Comparison of ENCODE assay signal across 11 cellular contexts in genomic region chr11:128022007-128022368, GRCh38.
DNase-seq lines count a peak whose midpoint lies in the region; ATAC-seq and TF ChIP-seq lines count a peak whose summit lies in the region.
"Had no signal": no experiment of that assay in that cellular context is flagged by ENCODE, and none has a peak within 500 bp of the region (broad histone marks: within the 10 kb centered on the region; RNA-seq: fewer than 3 reads in every experiment).

No MANE protein-coding gene starts in this region.

- no peak overlapping the region for H3K56ac ChIP-seq in H9 (ENCODE audit: insufficient read length, low read depth, low read length)

- no peaks in the 10 kb centered on the region for H3K79me1 ChIP-seq in H9 (ENCODE audit: insufficient read depth, low read depth, low read length, poor library complexity, severe bottlenecking)

- H3K27ac Mint-ChIP-seq in H9 = no peak overlapping the region; a peak in 1 of 7 replicates
- H3K27ac Mint-ChIP-seq: activated T-helper 2 cell treated with anti-CD3 and anti-CD28 coated beads, Interferon-gamma antibody, Interleukin-2, Interleukin-4, amounts not matched to agents 10 μg/mL and 5 μg/mL and 100 μg/mL, durations not matched to agents 14 hours and 24 hours and 36 hours had no signal

- H3K79me2 ChIP-seq in H9 (ENCODE audit: insufficient read depth, low read length) = no peaks in the 10 kb centered on the region
- H3K79me2 ChIP-seq in SK-N-SH (ENCODE audit: insufficient read depth) = no peaks in the 10 kb centered on the region

- TF ChIP-seq RAD21 in SK-N-SH (IDR thresholded peaks at IDR 0.05; ENCODE audit: low read length) = no peak

- no peak overlapping the region for H3K23ac ChIP-seq in H9 (ENCODE audit: insufficient read length, low read depth, low read length)

- no peak overlapping the region for H3K4ac ChIP-seq in H9 (ENCODE audit: low read depth, low read length)

- H3K4me3 ChIP-seq in SK-N-SH (ENCODE audit: low read depth in 2 of 2, low read length in 1 of 2) = no peak overlapping the region
- H3K4me3 ChIP-seq in right cardiac atrium (ENCODE audit: low read length) = no peak overlapping the region
- no peak overlapping the region for H3K4me3 ChIP-seq in Peyer's patch

- H4K91ac ChIP-seq in H9 (ENCODE audit: insufficient read length, low read depth, low read length) = no peak overlapping the region

- CTCF ChIA-PET in SK-N-SH (lab: Yijun Ruan, JAX) = interaction anchor here (0.6 to 5.3 kb wide), 15 partner anchors 9 to 1591 kb away, joined by 3 to 70 read pairs (median 3); no protein-coding TSS in a partner anchor

- no peak overlapping the region for H2BK15ac ChIP-seq in H9 (ENCODE audit: low read depth, low read length)

- ATAC-seq in GM18505 (IDR thresholded peaks at IDR 0.05; ENCODE audit: unreplicated experiment) (peak; percentile 83), HG03039 (IDR thresholded peaks at IDR 0.05; ENCODE audit: unreplicated experiment) (no peak), right cardiac atrium (no peak)

- H2BK12ac ChIP-seq in H9 (ENCODE audit: insufficient read length, low read depth, low read length) = no peak overlapping the region

- TF ChIP-seq CTCF in H9 (conservative IDR thresholded peaks at IDR 0.05) = 0 out of 3 replicates have a peak, but pooled peaks have one; percentile 6
- 0 out of 2 replicates have a peak, but pooled peaks have one; percentile 14 for TF ChIP-seq CTCF in SK-N-SH (IDR thresholded peaks at IDR 0.05)
- TF ChIP-seq CTCF in Peyer's patch (IDR thresholded peaks at IDR 0.05) = no peak

- H3K9me3 ChIP-seq in H9 (ENCODE audit: control insufficient read depth, low read depth, low read length) = no peaks in the 10 kb centered on the region
- no peaks in the 10 kb centered on the region for H3K9me3 ChIP-seq in SK-N-SH
- no peaks in the 10 kb centered on the region for H3K9me3 ChIP-seq in right cardiac atrium (ENCODE audit: control insufficient read depth, low read length)
- H3K9me3 ChIP-seq in Peyer's patch = no peaks in the 10 kb centered on the region

- TF ChIP-seq POLR2A in GM18505 (IDR thresholded peaks at IDR 0.05; ENCODE audit: borderline replicate concordance, extremely low read depth, insufficient read depth, insufficient read length) (no peak), Peyer's patch (IDR thresholded peaks at IDR 0.05) (no peak)

- H3K27ac ChIP-seq in H9 (ENCODE audit: insufficient read length, low read depth, low read length) = no peak overlapping the region
- peak overlapping the region in 1 of 2 experiments; percentile 20; a peak in 1 of 4 replicates for H3K27ac ChIP-seq in SK-N-SH (ENCODE audit: low read depth in 2 of 2, low read length in 1 of 2)
- H3K27ac ChIP-seq in right cardiac atrium (ENCODE audit: low read length) = no peak overlapping the region
- no peak overlapping the region for H3K27ac ChIP-seq in Peyer's patch

- H3K9ac ChIP-seq in H9 (ENCODE audit: extremely low read depth, insufficient read length, low read length) (no peak overlapping the region), SK-N-SH (no peak overlapping the region)

- H3K4me2 ChIP-seq in H9 (ENCODE audit: insufficient read depth, insufficient read length, low read length) (no peak overlapping the region), SK-N-SH (no peak overlapping the region)

- H3K9me3 Mint-ChIP-seq in H9 = no peaks in the 10 kb centered on the region
- H3K9me3 Mint-ChIP-seq: activated T-helper 2 cell treated with anti-CD3 and anti-CD28 coated beads, Interferon-gamma antibody, Interleukin-2, Interleukin-4, amounts not matched to agents 10 μg/mL and 5 μg/mL and 100 μg/mL, durations not matched to agents 14 hours and 24 hours and 36 hours had no signal

- H3K4me1 ChIP-seq in H9 (ENCODE audit: insufficient read depth, low read length) = no peaks in the 10 kb centered on the region
- peaks cover 2 to 10% of the 10 kb centered on the region in 2 experiments; a peak in 2 of 4 replicates for H3K4me1 ChIP-seq in SK-N-SH (ENCODE audit: control insufficient read depth in 1 of 2, insufficient read depth in 2 of 2, low read depth in 1 of 2, low read length in 1 of 2)
- H3K4me1 ChIP-seq in right cardiac atrium (ENCODE audit: control insufficient read depth, insufficient read depth, low read length) = no peaks in the 10 kb centered on the region
- H3K4me1 ChIP-seq in Peyer's patch = no peaks in the 10 kb centered on the region

- H2BK20ac ChIP-seq in H9 (ENCODE audit: low read depth, low read length, poor library complexity, severe bottlenecking) = no peak overlapping the region

- H3T11ph ChIP-seq in H9 (ENCODE audit: low read length) = no peak overlapping the region

- intact Hi-C loops in right cardiac atrium (cut with DNase I) = no loop called here

- no peak overlapping the region for H3K4me3 Mint-ChIP-seq in H9

- H2BK5ac ChIP-seq in H9 (ENCODE audit: insufficient read length, low read length) = no peak overlapping the region

- no peaks in the 10 kb centered on the region for H3K4me1 Mint-ChIP-seq in H9

- H3K18ac ChIP-seq in H9 (ENCODE audit: insufficient read length, low read depth, low read length) = no peak overlapping the region

- no peak overlapping the region for H3K14ac ChIP-seq in H9 (ENCODE audit: insufficient read depth, low read length)

- H4K8ac ChIP-seq in H9 (replicated peaks; ENCODE audit: insufficient read length, low read depth, low read length) = no peak overlapping the region

- no peaks in the 10 kb centered on the region for H3K23me2 ChIP-seq in H9 (ENCODE audit: insufficient read length, low read depth, low read length, poor library complexity, severe bottlenecking)

- POLR2A ChIA-PET in SK-N-SH (lab: Yijun Ruan, JAX) = no interaction called here

- no peaks in the 10 kb centered on the region for H3K9me2 ChIP-seq in SK-N-SH

- H3K36me3 ChIP-seq in SK-N-SH (replicated peaks in 1 of 2; ENCODE audit: control insufficient read depth in 1 of 2, insufficient read depth in 2 of 2, low read length in 1 of 2) = no peaks in the 10 kb centered on the region
- H3K36me3 ChIP-seq in Peyer's patch = no peaks in the 10 kb centered on the region

- H3K27me3 Mint-ChIP-seq in H9 (ENCODE audit: low read depth) = no peaks in the 10 kb centered on the region; the same call in 1 of the 2 replicates

- H4K20me1 ChIP-seq in H9 (ENCODE audit: control insufficient read depth, insufficient read depth, insufficient read length) (no peaks in the 10 kb centered on the region), SK-N-SH (ENCODE audit: insufficient read depth) (no peaks in the 10 kb centered on the region)

- no CpG with 5 or more reads among the region's 3 CpGs for WGBS in H9 (ENCODE audit: extremely low coverage, insufficient read length, low lambda C conversion rate)
- 60% methylated on average over 1 of the region's 3 CpGs for WGBS in SK-N-SH (ENCODE audit: low lambda C conversion rate)
- 62% methylated on average over 3 of the region's 3 CpGs for WGBS in right cardiac atrium

- H3K36me3 Mint-ChIP-seq in H9 (ENCODE audit: insufficient read depth in 1 of 3, low read depth in 3 of 3) = no peaks in the 10 kb centered on the region

- H2AFZ ChIP-seq in H9 (ENCODE audit: low read length) = no peak overlapping the region
- H2AFZ ChIP-seq in SK-N-SH (ENCODE audit: low read depth) = no peak overlapping the region

- H3K27me3 ChIP-seq in H9 (ENCODE audit: insufficient read depth, low read length) = no peaks in the 10 kb centered on the region
- H3K27me3 ChIP-seq in SK-N-SH (ENCODE audit: insufficient read depth) = no peaks in the 10 kb centered on the region
- no peaks in the 10 kb centered on the region for H3K27me3 ChIP-seq in right cardiac atrium (ENCODE audit: control insufficient read depth, insufficient read depth)
- no peaks in the 10 kb centered on the region for H3K27me3 ChIP-seq in Peyer's patch

- DNase-seq in H9 (no peak), SK-N-SH (no peak), kidney tubule cell (ENCODE audit: low spot score) (peak; percentile 55), right cardiac atrium (no peak), Peyer's patch (no peak)
- DNase-seq in activated CD4-positive, alpha-beta T cell treated with anti-CD3 and anti-CD28 coated beads for 4 hours = no peak
- DNase-seq: effector memory CD4-positive, alpha-beta T cell; NCI-H774 had no signal

- peaks cover 10% of the 10 kb centered on the region for H3F3A ChIP-seq in SK-N-SH (replicated peaks; ENCODE audit: insufficient read depth)

- no peak overlapping the region for H2AK5ac ChIP-seq in H9 (ENCODE audit: insufficient read length, low read length)

- H4K5ac ChIP-seq in H9 (ENCODE audit: insufficient read length, low read depth, low read length) = no peak overlapping the region

- H2BK120ac ChIP-seq in H9 (ENCODE audit: low read depth, low read length, poor library complexity, severe bottlenecking) = no peak overlapping the region

- TF ChIP-seq EP300 in SK-N-SH (IDR thresholded peaks at IDR 0.05; ENCODE audit: borderline replicate concordance in 1 of 2, low read depth in 1 of 2, low read length in 1 of 2) = no peak

TF ChIP-seq in SK-N-SH, 30 proteins besides CTCF, POLR2A, EP300 and RAD21:
- no peak for TF ChIP-seq MXI1 (IDR thresholded peaks at IDR 0.05; ENCODE audit: low read depth, low read length)
- peak; percentile 39; the same call in 1 of the 2 replicates for TF ChIP-seq FOSL2 (IDR thresholded peaks at IDR 0.05; ENCODE audit: borderline replicate concordance, low read depth)
- no peak for TF ChIP-seq USF2 (IDR thresholded peaks at IDR 0.05; ENCODE audit: borderline replicate concordance, low read depth, low read length)
- no peak for TF ChIP-seq YY1 (IDR thresholded peaks at IDR 0.05; ENCODE audit: low read depth)
- TF ChIP-seq FOXJ3 (CRISPR knock-in tag; IDR thresholded peaks at IDR 0.05) = no peak
- TF ChIP-seq TEAD4 (IDR thresholded peaks at IDR 0.05; ENCODE audit: borderline replicate concordance, insufficient read depth) = no peak
- TF ChIP-seq MEF2A (IDR thresholded peaks at IDR 0.05; ENCODE audit: borderline replicate concordance, low read depth) = no peak

Comparison
In these comparisons a context has a peak if more than half of its experiments do, and no peak if none do; other contexts are left out.
1. CTCF ChIP-seq: peak in H9 (single experiment) and SK-N-SH (single experiment); none in Peyer's patch (0 of 6).